In genomic region chr10:125151824-125152634, GRCh38 we compare ENCODE assay signal across 8 cellular contexts. TPM values are rescaled to one million over a fixed set of nuclear protein-coding genes. Genes with fewer than 3 reads are reported as not detected.
DNase-seq lines count a peak whose midpoint lies in the region; TF ChIP-seq lines count a peak whose summit lies in the region.

No MANE protein-coding gene starts in this region.

- H3K4me1 ChIP-seq in NT2/D1 (ENCODE audit: insufficient read depth, insufficient read length) = peaks cover 35% of the 10 kb centered on the region

- CTCF ChIA-PET in activated CD4-positive, alpha-beta memory T cell treated with anti-CD3 and anti-CD28 coated beads for 36 hours (lab: Charles Lee) = no interaction called here

- POLR2A ChIA-PET in activated CD4-positive, alpha-beta memory T cell treated with anti-CD3 and anti-CD28 coated beads for 36 hours (lab: Charles Lee) = no interaction called here

- intact Hi-C loops in activated CD4-positive, alpha-beta memory T cell treated with anti-CD3 and anti-CD28 coated beads for 36 hours (cut with micrococcal nuclease) = no loop called here

- H3K36me3 ChIP-seq in NT2/D1 (ENCODE audit: insufficient read depth, insufficient read length, low read length) = peaks cover 28% of the 10 kb centered on the region

- peak overlapping the region; percentile 8 for H3K4me3 ChIP-seq in NT2/D1 (ENCODE audit: insufficient read length, low read depth)

- peak overlapping the region; percentile 78 for H3K4me3 Mint-ChIP-seq in glutamatergic neuron (ENCODE audit: unreplicated experiment)
- H3K4me3 Mint-ChIP-seq in osteocyte (ENCODE audit: unreplicated experiment) = peak overlapping the region; percentile 47
- H3K4me3 Mint-ChIP-seq in activated CD4-positive, alpha-beta memory T cell treated with anti-CD3 and anti-CD28 coated beads for 36 hours = no peak overlapping the region

- H3K9me3 ChIP-seq in NT2/D1 (ENCODE audit: insufficient read depth, low read length) = no peaks in the 10 kb centered on the region

- H3K27me3 ChIP-seq in NT2/D1 (ENCODE audit: insufficient read depth, insufficient read length) = no peaks in the 10 kb centered on the region

- H3K9me3 Mint-ChIP-seq in glutamatergic neuron (ENCODE audit: unreplicated experiment) = peaks cover 4% of the 10 kb centered on the region
- H3K9me3 Mint-ChIP-seq in osteocyte (ENCODE audit: unreplicated experiment) = no peaks in the 10 kb centered on the region
- H3K9me3 Mint-ChIP-seq in activated CD4-positive, alpha-beta memory T cell treated with anti-CD3 and anti-CD28 coated beads for 36 hours = no peaks in the 10 kb centered on the region

- H3K27ac Mint-ChIP-seq in glutamatergic neuron (ENCODE audit: unreplicated experiment) (no peak overlapping the region), osteocyte (ENCODE audit: unreplicated experiment) (peak overlapping the region; percentile 93)
- H3K27ac Mint-ChIP-seq in activated CD4-positive, alpha-beta memory T cell treated with anti-CD3 and anti-CD28 coated beads for 36 hours = no peak overlapping the region

- H3K9ac ChIP-seq in NT2/D1 (ENCODE audit: insufficient read length, low read depth) = peak overlapping the region; percentile 50

- H3K27me3 Mint-ChIP-seq in glutamatergic neuron (ENCODE audit: unreplicated experiment) = peaks cover 8% of the 10 kb centered on the region
- H3K27me3 Mint-ChIP-seq in osteocyte (ENCODE audit: unreplicated experiment) = no peaks in the 10 kb centered on the region
- H3K27me3 Mint-ChIP-seq in activated CD4-positive, alpha-beta memory T cell treated with anti-CD3 and anti-CD28 coated beads for 36 hours = peaks cover 67% of the 10 kb centered on the region

- H3K4me1 Mint-ChIP-seq in glutamatergic neuron (ENCODE audit: low read depth, unreplicated experiment) (peaks cover 73% of the 10 kb centered on the region), osteocyte (ENCODE audit: unreplicated experiment) (peaks cover 88% of the 10 kb centered on the region)
- H3K4me1 Mint-ChIP-seq in activated CD4-positive, alpha-beta memory T cell treated with anti-CD3 and anti-CD28 coated beads for 36 hours (ENCODE audit: low read depth) = no peaks in the 10 kb centered on the region

- TF ChIP-seq CTCF in glutamatergic neuron (IDR thresholded peaks at IDR 0.05; ENCODE audit: partially characterized antibody, unreplicated experiment) = no peak
- no peak for TF ChIP-seq CTCF in osteocyte (IDR thresholded peaks at IDR 0.05)

- H3K36me3 Mint-ChIP-seq in glutamatergic neuron (ENCODE audit: unreplicated experiment) (peaks cover 4% of the 10 kb centered on the region), osteocyte (ENCODE audit: unreplicated experiment) (peaks cover 4% of the 10 kb centered on the region)
- no peaks in the 10 kb centered on the region for H3K36me3 Mint-ChIP-seq in activated CD4-positive, alpha-beta memory T cell treated with anti-CD3 and anti-CD28 coated beads for 36 hours

- DNase-seq in DMS153 (lab: John Stamatoyannopoulos, UW) (peak; percentile 52), NT2/D1 (ENCODE audit: low read depth, low spot score) (no peak), glutamatergic neuron (no peak), osteocyte (ENCODE audit: extremely low spot score, unreplicated experiment) (no peak), NCI-H2171 treated with DMSO at 0.1 percent for 48 hours (lab: John Stamatoyannopoulos, UW) (no peak), SKM-1 treated with dmso at 0.1 percent for 144 hours (lab: John Stamatoyannopoulos, UW; ENCODE audit: unreplicated experiment) (no peak)
- DNase-seq in activated CD4-positive, alpha-beta memory T cell treated with anti-CD3 and anti-CD28 coated beads for 36 hours = no peak
- no peak for DNase-seq in stimulated activated CD4-positive, alpha-beta T cell treated with anti-CD3 and anti-CD28 coated beads, Interleukin-15, amount 100 ng/mL, for 24 hours

RNA-seq across cellular contexts. Expression of gene CTBP2, which starts 8.3 kb away (rescaled TPM):
- total RNA-seq in glutamatergic neuron (ENCODE audit: unreplicated experiment) = 174 TPM
- 125 and 127 TPM in 2 replicates for total RNA-seq in osteocyte
- total RNA-seq in activated CD4-positive, alpha-beta memory T cell treated with anti-CD3 and anti-CD28 coated beads for 36 hours = under 1 TPM; 0.27 to 0.29 TPM

Comparison
In these comparisons a context has a peak if more than half of its experiments do, and no peak if none do; other contexts are left out.
1. RNA of gene CTBP2, which starts 8.3 kb away (total RNA-seq): 174 TPM in glutamatergic neuron (single experiment) and 125 to 127 TPM in osteocyte; 0.27 to 0.29 TPM in activated CD4-positive, alpha-beta memory T cell treated with anti-CD3 and anti-CD28 coated beads for 36 hours; every median in the first group is over 10 times any median in the second.